In genomic region chr20:50690979-50691584, GRCh38 we compare ENCODE assay signal across 7 cellular contexts. TPM values are rescaled to one million over a fixed set of nuclear protein-coding genes. Genes with fewer than 3 reads are reported as not detected.
DNase-seq lines count a peak whose midpoint lies in the region; TF ChIP-seq lines count a peak whose summit lies in the region.

RIPOR3 (minus strand) TSS chr20:50691542; CDS start chr20:50691128, 414 bp downstream.

- POLR2A ChIA-PET in PC-9 (lab: Charles Lee; ENCODE audit: unreplicated experiment): no interaction called here

- no peaks in the 10 kb centered on the region for H3K9me2 ChIP-seq in PC-9 (ENCODE audit: insufficient read depth)

- H3K79me2 ChIP-seq in PC-9 (ENCODE audit: low read depth): no peaks in the 10 kb centered on the region

- no TSS peak for BruUV-seq in PC-9 (replicated peaks; lab: Mats Ljungman, UMichigan)

- H3K9me3 ChIP-seq in PC-9 (ENCODE audit: insufficient read depth, low read depth) (no peaks in the 10 kb centered on the region), liver (ENCODE audit: control insufficient read depth in 4 of 4, low read length in 3 of 4) (no peaks in the 10 kb centered on the region), subcutaneous abdominal adipose tissue (ENCODE audit: control insufficient read depth in 5 of 5, low read length in 5 of 5) (no peaks in the 10 kb centered on the region)

- CTCF ChIA-PET in PC-9 (lab: Charles Lee): no interaction called here

- H2AFZ ChIP-seq in PC-9: no peak within 1 kb of the TSS

- H3K27ac Mint-ChIP-seq in chondrocyte (ENCODE audit: unreplicated experiment): no peak within 1 kb of the TSS

- H3K4me2 ChIP-seq in PC-9: peak within 1 kb of the TSS; percentile 51

- peak within 1 kb of the TSS; percentile 40 for H3K4me3 Mint-ChIP-seq in chondrocyte (ENCODE audit: unreplicated experiment)

- 38% methylated on average over 32 of the region's 32 CpGs for WGBS in liver

- intact Hi-C loops in PC-9 (cut with micrococcal nuclease; ENCODE audit: unreplicated experiment): loop anchor here (1.0 kb wide), 1 partner anchor 11 kb away; no protein-coding TSS in a partner anchor

- H3K9me3 Mint-ChIP-seq in chondrocyte (ENCODE audit: low read depth): no peaks in the 10 kb centered on the region

- H3K36me3 ChIP-seq in PC-9 (ENCODE audit: low read depth) (no peaks in the 10 kb centered on the region), liver (ENCODE audit: control insufficient read depth in 4 of 4, insufficient read depth in 3 of 4, low read depth in 1 of 4, low read length in 3 of 4) (no peaks in the 10 kb centered on the region), subcutaneous abdominal adipose tissue (ENCODE audit: control insufficient read depth in 5 of 5, insufficient read depth in 5 of 5, low read length in 5 of 5) (no peaks in the 10 kb centered on the region)

- H3K4me1 Mint-ChIP-seq in chondrocyte (ENCODE audit: low read depth): peaks cover 21% of the 10 kb centered on the region

- TF ChIP-seq CTCF in PC-9 (conservative IDR thresholded peaks at IDR 0.05): no peak
- no peak for TF ChIP-seq CTCF in chondrocyte (IDR thresholded peaks at IDR 0.05)
- TF ChIP-seq CTCF in liver (IDR thresholded peaks at IDR 0.05; ENCODE audit: low read depth, low read length, missing input control): no peak
- no peak for TF ChIP-seq CTCF in GM10266 (IDR thresholded peaks at IDR 0.05; ENCODE audit: control insufficient read depth, insufficient read depth, low read depth, missing control alignments)

- TF ChIP-seq RAD21 in liver (IDR thresholded peaks at IDR 0.05): no peak

- DNase-seq in PC-9: peak in 1 of 2 experiments; percentile 4
- DNase-seq in chondrocyte (ENCODE audit: low spot score): no peak
- DNase-seq in GM10266 (ENCODE audit: extremely low spot score): no peak
- DNase-seq in T1000 (lab: John Stamatoyannopoulos, UW): no peak
- DNase-seq in HPDE6-E6E7 (ENCODE audit: extremely low spot score): no peak

- peaks cover 2% of the 10 kb centered on the region for H3K36me3 Mint-ChIP-seq in chondrocyte (ENCODE audit: low read depth)

- H3K9ac ChIP-seq in liver (ENCODE audit: low read depth in 1 of 2, low read length in 2 of 2) (no peak within 1 kb of the TSS), subcutaneous abdominal adipose tissue (ENCODE audit: low read length in 5 of 5) (peak within 1 kb of the TSS in 1 of 5 donors; percentile 15)

- H4K20me1 ChIP-seq in PC-9 (ENCODE audit: insufficient read depth): no peaks in the 10 kb centered on the region

- H3K27ac ChIP-seq in PC-9 (no peak within 1 kb of the TSS), liver (ENCODE audit: low read depth in 1 of 2, low read length in 2 of 2) (peak within 1 kb of the TSS; percentile 47 to 54), subcutaneous abdominal adipose tissue (ENCODE audit: low read depth, low read length) (no peak within 1 kb of the TSS)

- no peaks in the 10 kb centered on the region for H3K27me3 ChIP-seq in PC-9 (ENCODE audit: insufficient read depth, low read depth)
- no peaks in the 10 kb centered on the region for H3K27me3 ChIP-seq in liver (ENCODE audit: control insufficient read depth in 4 of 4, insufficient read depth in 4 of 4, low read length in 3 of 4)
- H3K27me3 ChIP-seq in subcutaneous abdominal adipose tissue (ENCODE audit: control insufficient read depth in 5 of 5, insufficient read depth in 4 of 5, low read length in 5 of 5): peaks cover 0 to 27% (median 13%) of the 10 kb centered on the region in 5 donors

- H3K27me3 Mint-ChIP-seq in chondrocyte (ENCODE audit: low read depth): peaks cover 43% of the 10 kb centered on the region

- H3F3A ChIP-seq in PC-9 (ENCODE audit: insufficient read depth, low read depth): peaks cover 29% of the 10 kb centered on the region

- H3K4me3 ChIP-seq in PC-9: no peak within 1 kb of the TSS
- peak within 1 kb of the TSS in 2 of 3 donors; percentile 12 to 39 for H3K4me3 ChIP-seq in liver (ENCODE audit: low read depth in 1 of 3, low read length in 3 of 3)
- peak within 1 kb of the TSS; percentile 26 to 60 (median 55) for H3K4me3 ChIP-seq in subcutaneous abdominal adipose tissue (ENCODE audit: low read depth in 1 of 5, low read length in 5 of 5)

- H3K4me1 ChIP-seq in PC-9 (replicated peaks; ENCODE audit: insufficient read depth) (peaks cover 28% of the 10 kb centered on the region), liver (ENCODE audit: control insufficient read depth in 4 of 4, insufficient read depth in 4 of 4, low read length in 3 of 4) (peaks cover 0 to 8% (median 1%) of the 10 kb centered on the region in 4 donors), subcutaneous abdominal adipose tissue (ENCODE audit: control insufficient read depth in 5 of 5, insufficient read depth in 5 of 5, low read length in 5 of 5) (peaks cover 10 to 46% (median 31%) of the 10 kb centered on the region in 5 donors)

TF ChIP-seq in liver, 16 proteins besides CTCF, POLR2A, EP300 and RAD21:
- no peak for TF ChIP-seq JUND (IDR thresholded peaks at IDR 0.05)
- no peak for TF ChIP-seq HNF4G (IDR thresholded peaks at IDR 0.05)
- TF ChIP-seq REST (IDR thresholded peaks at IDR 0.05): no peak
- TF ChIP-seq ZBTB33 (IDR thresholded peaks at IDR 0.05): no peak
- no peak for TF ChIP-seq NR2F2 (IDR thresholded peaks at IDR 0.05)
- no peak for TF ChIP-seq SP1 (IDR thresholded peaks at IDR 0.05)
- no peak for TF ChIP-seq FOXA1 (IDR thresholded peaks at IDR 0.05)

RNA-seq across cellular contexts. Expression of gene RIPOR3, which starts in this region (rescaled TPM):
- total RNA-seq in PC-9 (2021) (4.1 and 6.3 TPM in 2 replicates), chondrocyte (0.12 TPM in 1 of 3 replicates, not detected in the others), liver (10 to 100 TPM; 23.8 to 90.3 TPM)
- polyA plus RNA-seq in liver: 1 to 10 TPM; 5.6 to 8.9 TPM

Comparison
In these comparisons a context has a peak if more than half of its experiments do, and no peak if none do; other contexts are left out.
1. H3K27ac ChIP-seq: peak in liver (2 of 2); none in PC-9 (single experiment) and subcutaneous abdominal adipose tissue (single experiment).